ENCODE assay signal across 1 cellular context in the genomic region with DNA sequence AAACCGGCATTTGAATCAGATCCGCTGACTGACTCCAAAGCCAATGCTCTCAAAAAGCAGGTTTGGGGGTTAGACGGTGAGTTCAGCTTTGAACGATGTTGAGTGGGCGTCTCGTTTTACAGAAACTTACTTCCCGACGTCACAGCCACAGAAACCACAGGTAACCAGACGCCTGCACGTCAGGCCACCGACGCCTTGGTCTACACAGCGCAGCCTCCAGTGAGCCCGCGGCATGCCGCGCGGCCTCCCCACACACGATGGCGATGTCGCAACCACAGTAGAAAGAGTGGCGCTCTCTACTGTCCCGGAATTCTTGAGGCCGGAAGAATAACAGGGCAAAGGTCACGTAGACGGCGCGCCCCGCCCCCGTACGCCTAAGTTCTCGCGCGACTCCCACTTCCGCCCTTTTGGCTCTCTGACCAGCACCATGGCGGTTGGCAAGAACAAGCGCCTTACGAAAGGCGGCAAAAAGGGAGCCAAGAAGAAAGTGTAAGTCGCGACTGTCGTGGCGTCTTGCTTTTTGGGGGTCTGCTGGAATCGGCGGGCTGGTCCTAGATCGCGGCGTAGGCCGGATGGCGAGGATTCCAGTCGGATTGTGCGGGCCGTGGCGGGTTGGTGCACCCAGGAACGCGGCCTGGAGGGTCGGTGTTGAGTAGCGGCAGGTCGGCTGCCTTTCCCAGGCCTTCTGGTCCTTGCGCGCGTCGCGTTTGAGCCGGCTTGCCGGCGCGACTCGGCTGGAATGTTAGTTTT.
TF ChIP-seq lines count a peak whose summit lies in the region.

Gene RPS3A (plus strand): TSS at position 403 of the 750 bp plus-strand sequence. CDS start 25 bp downstream, at position 428.

TF ChIP-seq in K562, 482 proteins besides CTCF, POLR2A, EP300 and RAD21 (continued from another document and continues in another):
- TF ChIP-seq SRSF3 (IDR thresholded peaks at IDR 0.05; ENCODE audit: insufficient read depth, low read length) (no peak; the same call in 1 of the 2 replicates), ZNF277 (CRISPR knock-in tag; IDR thresholded peaks at IDR 0.05; ENCODE audit: borderline replicate concordance) (no peak), ZNF311 (CRISPR knock-in tag; IDR thresholded peaks at IDR 0.05) (no peak), TARDBP (IDR thresholded peaks at IDR 0.05) (0 out of 2 replicates have a peak, but pooled peaks have one; percentile 46), TCFL5 (CRISPR knock-in tag; conservative IDR thresholded peaks at IDR 0.05) (no peak), HNRNPUL1 (IDR thresholded peaks at IDR 0.05; ENCODE audit: low read length) (no peak), GTF2F1 (IDR thresholded peaks at IDR 0.05; ENCODE audit: low read depth, low read length) (peak; percentile 97), SMARCC2 (IDR thresholded peaks at IDR 0.05; ENCODE audit: low read depth) (no peak), CBFB (CRISPR knock-in tag; IDR thresholded peaks at IDR 0.05) (peak; percentile 99), STAT5A (IDR thresholded peaks at IDR 0.05; ENCODE audit: borderline replicate concordance, low read length) (peak; percentile 67; the same call in 1 of the 2 replicates), PTTG1 (tag; IDR thresholded peaks at IDR 0.05; ENCODE audit: low read depth) (no peak), NFRKB (IDR thresholded peaks at IDR 0.05; ENCODE audit: low read depth) (peak; percentile 93), ZC3H4 (CRISPR knock-in tag; IDR thresholded peaks at IDR 0.05; ENCODE audit: borderline replicate concordance) (no peak), DLX4 (CRISPR knock-in tag; IDR thresholded peaks at IDR 0.05) (no peak), SAFB2 (IDR thresholded peaks at IDR 0.05; ENCODE audit: borderline replicate concordance, low read depth, low read length, severe bottlenecking) (no peak), ZBTB8A (IDR thresholded peaks at IDR 0.05; ENCODE audit: partially characterized antibody) (no peak), ZNF395 (CRISPR knock-in tag; IDR thresholded peaks at IDR 0.05) (no peak), ZC3H11A (IDR thresholded peaks at IDR 0.05; ENCODE audit: low read depth, low read length) (no peak), CCNT2 (IDR thresholded peaks at IDR 0.05; ENCODE audit: borderline replicate concordance, extremely low read depth, insufficient read length, low read depth, low read length) (peak; percentile 15), ATF7 (IDR thresholded peaks at IDR 0.05) (peak; percentile 92), ZNF3 (CRISPR knock-in tag; IDR thresholded peaks at IDR 0.05) (no peak), SUPT5H (IDR thresholded peaks at IDR 0.05) (peak; percentile 99), CUX1 (CRISPR knock-in tag; IDR thresholded peaks at IDR 0.05) (no peak), SRSF1 (IDR thresholded peaks at IDR 0.05; ENCODE audit: low read depth, low read length) (peak; percentile 83; the same call in 1 of the 2 replicates), CHAMP1 (IDR thresholded peaks at IDR 0.05) (peak; percentile 94), U2AF1 (optimal IDR thresholded peaks at IDR 0.05; ENCODE audit: low read depth, low read length) (peak; percentile 73), RB1 (IDR thresholded peaks at IDR 0.05; ENCODE audit: low read depth) (peak; percentile 77; the same call in 1 of the 2 replicates), BHLHE40 (IDR thresholded peaks at IDR 0.05; ENCODE audit: low read length) (peak; percentile 52; the same call in 1 of the 2 replicates), POLR2G (IDR thresholded peaks at IDR 0.05; ENCODE audit: low read depth, low read length) (peak; percentile 100), TAF9B (IDR thresholded peaks at IDR 0.05; ENCODE audit: partially characterized antibody) (peak; percentile 100), TFAM (CRISPR knock-in tag; conservative IDR thresholded peaks at IDR 0.05) (no peak), FOXA3 (CRISPR knock-in tag; conservative IDR thresholded peaks at IDR 0.05 in 1 of 2, IDR thresholded peaks at IDR 0.05 in 1 of 2) (peak in 1 of 2 experiments; percentile 78; a peak in 1 of 4 replicates), TBP (optimal IDR thresholded peaks at IDR 0.05; ENCODE audit: low read depth, low read length) (peak; percentile 99), PTBP1 (IDR thresholded peaks at IDR 0.05; ENCODE audit: low read depth, low read length) (no peak), TSC22D4 (tag; IDR thresholded peaks at IDR 0.05) (no peak), NR2C1 (IDR thresholded peaks at IDR 0.05) (peak; percentile 99), NR2C1 (tag; IDR thresholded peaks at IDR 0.05) (peak; percentile 100), MXI1 (IDR thresholded peaks at IDR 0.05; ENCODE audit: low read depth, low read length) (no peak), HDGF (IDR thresholded peaks at IDR 0.05) (no peak), GATAD2A (IDR thresholded peaks at IDR 0.05) (no peak), ZNF431 (CRISPR knock-in tag; IDR thresholded peaks at IDR 0.05) (peak; percentile 74; the same call in 1 of the 2 replicates), ZNF140 (CRISPR knock-in tag; IDR thresholded peaks at IDR 0.05) (no peak), RFX1 (IDR thresholded peaks at IDR 0.05) (peak; percentile 46; the same call in 1 of the 2 replicates), HSF4 (CRISPR knock-in tag; IDR thresholded peaks at IDR 0.05; ENCODE audit: borderline replicate concordance) (no peak), U2AF2 (optimal IDR thresholded peaks at IDR 0.05; ENCODE audit: low read depth, low read length) (no peak), ZNF239 (CRISPR knock-in tag; IDR thresholded peaks at IDR 0.05) (no peak)
- TF ChIP-seq, protein P1, sequence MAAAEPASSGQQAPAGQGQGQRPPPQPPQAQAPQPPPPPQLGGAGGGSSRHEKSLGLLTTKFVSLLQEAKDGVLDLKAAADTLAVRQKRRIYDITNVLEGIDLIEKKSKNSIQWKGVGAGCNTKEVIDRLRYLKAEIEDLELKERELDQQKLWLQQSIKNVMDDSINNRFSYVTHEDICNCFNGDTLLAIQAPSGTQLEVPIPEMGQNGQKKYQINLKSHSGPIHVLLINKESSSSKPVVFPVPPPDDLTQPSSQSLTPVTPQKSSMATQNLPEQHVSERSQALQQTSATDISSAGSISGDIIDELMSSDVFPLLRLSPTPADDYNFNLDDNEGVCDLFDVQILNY (CRISPR knock-in tag; IDR thresholded peaks at IDR 0.05), result no peak; the same call in none of the 2 replicates
- TF ChIP-seq, protein P2, sequence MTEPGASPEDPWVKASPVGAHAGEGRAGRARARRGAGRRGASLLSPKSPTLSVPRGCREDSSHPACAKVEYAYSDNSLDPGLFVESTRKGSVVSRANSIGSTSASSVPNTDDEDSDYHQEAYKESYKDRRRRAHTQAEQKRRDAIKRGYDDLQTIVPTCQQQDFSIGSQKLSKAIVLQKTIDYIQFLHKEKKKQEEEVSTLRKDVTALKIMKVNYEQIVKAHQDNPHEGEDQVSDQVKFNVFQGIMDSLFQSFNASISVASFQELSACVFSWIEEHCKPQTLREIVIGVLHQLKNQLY (CRISPR knock-in tag; conservative IDR thresholded peaks at IDR 0.05), result peak in 1 of 2 experiments; percentile 83; a peak in 1 of 4 replicates
- TF ChIP-seq, protein P3, sequence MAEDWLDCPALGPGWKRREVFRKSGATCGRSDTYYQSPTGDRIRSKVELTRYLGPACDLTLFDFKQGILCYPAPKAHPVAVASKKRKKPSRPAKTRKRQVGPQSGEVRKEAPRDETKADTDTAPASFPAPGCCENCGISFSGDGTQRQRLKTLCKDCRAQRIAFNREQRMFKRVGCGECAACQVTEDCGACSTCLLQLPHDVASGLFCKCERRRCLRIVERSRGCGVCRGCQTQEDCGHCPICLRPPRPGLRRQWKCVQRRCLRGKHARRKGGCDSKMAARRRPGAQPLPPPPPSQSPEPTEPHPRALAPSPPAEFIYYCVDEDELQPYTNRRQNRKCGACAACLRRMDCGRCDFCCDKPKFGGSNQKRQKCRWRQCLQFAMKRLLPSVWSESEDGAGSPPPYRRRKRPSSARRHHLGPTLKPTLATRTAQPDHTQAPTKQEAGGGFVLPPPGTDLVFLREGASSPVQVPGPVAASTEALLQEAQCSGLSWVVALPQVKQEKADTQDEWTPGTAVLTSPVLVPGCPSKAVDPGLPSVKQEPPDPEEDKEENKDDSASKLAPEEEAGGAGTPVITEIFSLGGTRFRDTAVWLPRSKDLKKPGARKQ (CRISPR knock-in tag; IDR thresholded peaks at IDR 0.05), result no peak
- TF ChIP-seq, protein P4, sequence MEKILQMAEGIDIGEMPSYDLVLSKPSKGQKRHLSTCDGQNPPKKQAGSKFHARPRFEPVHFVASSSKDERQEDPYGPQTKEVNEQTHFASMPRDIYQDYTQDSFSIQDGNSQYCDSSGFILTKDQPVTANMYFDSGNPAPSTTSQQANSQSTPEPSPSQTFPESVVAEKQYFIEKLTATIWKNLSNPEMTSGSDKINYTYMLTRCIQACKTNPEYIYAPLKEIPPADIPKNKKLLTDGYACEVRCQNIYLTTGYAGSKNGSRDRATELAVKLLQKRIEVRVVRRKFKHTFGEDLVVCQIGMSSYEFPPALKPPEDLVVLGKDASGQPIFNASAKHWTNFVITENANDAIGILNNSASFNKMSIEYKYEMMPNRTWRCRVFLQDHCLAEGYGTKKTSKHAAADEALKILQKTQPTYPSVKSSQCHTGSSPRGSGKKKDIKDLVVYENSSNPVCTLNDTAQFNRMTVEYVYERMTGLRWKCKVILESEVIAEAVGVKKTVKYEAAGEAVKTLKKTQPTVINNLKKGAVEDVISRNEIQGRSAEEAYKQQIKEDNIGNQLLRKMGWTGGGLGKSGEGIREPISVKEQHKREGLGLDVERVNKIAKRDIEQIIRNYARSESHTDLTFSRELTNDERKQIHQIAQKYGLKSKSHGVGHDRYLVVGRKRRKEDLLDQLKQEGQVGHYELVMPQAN (IDR thresholded peaks at IDR 0.05; ENCODE audit: borderline replicate concordance), result peak; percentile 93
